Comparison of ENCODE assay signal across 8 cellular contexts in the genomic region with DNA sequence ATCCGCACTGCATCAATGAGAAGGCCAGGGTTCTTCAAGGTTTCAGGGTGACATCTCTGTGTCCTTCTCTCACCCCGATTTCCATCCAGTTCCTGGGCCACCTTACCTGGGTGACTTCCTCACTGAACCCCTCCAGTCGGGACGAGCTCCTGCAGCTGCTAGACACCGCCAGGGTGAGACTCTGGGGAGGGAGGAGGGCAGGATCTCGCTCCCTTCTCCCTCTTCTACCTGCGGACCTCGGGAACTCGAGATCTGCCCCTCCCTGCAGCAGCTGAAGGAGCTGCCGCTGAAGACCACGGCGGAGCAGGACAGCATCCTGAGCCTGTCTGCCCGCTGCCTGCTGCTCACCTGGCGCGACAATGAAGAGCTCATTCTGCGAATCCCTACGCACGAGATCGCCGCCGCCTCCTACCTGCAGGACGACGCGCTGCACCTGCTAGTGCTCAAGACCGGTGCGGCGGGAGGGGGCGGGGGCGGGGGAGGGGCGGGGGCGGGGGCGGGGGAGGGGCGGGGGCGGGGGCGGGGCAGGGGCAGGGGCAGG.
DNase-seq lines count a peak whose midpoint lies in the region.

No MANE protein-coding gene starts in this region.

- DNase-seq in DMS53 (lab: John Stamatoyannopoulos, UW) (peak; percentile 98), NCI-H128 (lab: John Stamatoyannopoulos, UW; ENCODE audit: unreplicated experiment) (peak; percentile 86), T-helper 22 cell (ENCODE audit: low read depth) (peak; percentile 34), retina (peak; percentile 22), GOT3 (lab: John Stamatoyannopoulos, UW) (no peak), NCI-H1694 treated with DMSO at 0.1 percent for 48 hours (lab: John Stamatoyannopoulos, UW) (no peak), GM03348 (ENCODE audit: low spot score) (no peak)
- peak; percentile 15 for DNase-seq in effector CD8-positive, alpha-beta T cell (lab: John Stamatoyannopoulos, UW)

Comparison
In these comparisons a context has a peak if more than half of its experiments do, and no peak if none do; other contexts are left out.
1. DNase-seq: peak in DMS53 (single experiment), NCI-H128 (single experiment), T-helper 22 cell (single experiment), effector CD8-positive, alpha-beta T cell (single experiment) and retina (single experiment); none in GOT3 (single experiment), NCI-H1694 treated with DMSO at 0.1 percent for 48 hours (single experiment) and GM03348 (single experiment).